22 cellular contexts compared by ENCODE assay signal in genomic region chr12:4051616-4052015, GRCh38.
DNase-seq lines count a peak whose midpoint lies in the region; ATAC-seq and TF ChIP-seq lines count a peak whose summit lies in the region.
"Had no signal": no experiment of that assay in that cellular context is flagged by ENCODE, and none has a peak within 500 bp of the region (broad histone marks: within the 10 kb centered on the region; RNA-seq: fewer than 3 reads in every experiment).

No MANE protein-coding gene starts in this region.

- no peaks in the 10 kb centered on the region for H3K9me3 Mint-ChIP-seq in activated naive CD8-positive, alpha-beta T cell treated with anti-CD3 and anti-CD28 coated beads, Interleukin-2, amount 50 U/mL, for 24 hours
- no peaks in the 10 kb centered on the region for H3K9me3 Mint-ChIP-seq in natural killer cell
- H3K9me3 Mint-ChIP-seq: CD14-positive monocyte; CD8-positive, alpha-beta T cell; GM23338 had no signal

- H3K27ac ChIP-seq in SJCRH30 (peak overlapping the region; percentile 60), A673 (ENCODE audit: low read depth, low read length, poor library complexity, severe bottlenecking) (no peak overlapping the region), esophagus squamous epithelium (no peak overlapping the region)
- H3K27ac ChIP-seq: A549, BLaER1 had no signal

- no TSS peak for BruUV-seq in A673 (replicated peaks; lab: Mats Ljungman, UMichigan)

- H3K36me3 ChIP-seq in SJCRH30 (no peaks in the 10 kb centered on the region), A673 (ENCODE audit: insufficient read depth, low read length, poor library complexity, severe bottlenecking) (no peaks in the 10 kb centered on the region), esophagus squamous epithelium (no peaks in the 10 kb centered on the region)
- H3K36me3 ChIP-seq: BLaER1 had no signal

- H3K4me1 ChIP-seq in SJCRH30 (peaks cover 37% of the 10 kb centered on the region), A673 (ENCODE audit: insufficient read depth, low read length, poor library complexity, severe bottlenecking) (no peaks in the 10 kb centered on the region), esophagus squamous epithelium (no peaks in the 10 kb centered on the region)
- H3K4me1 ChIP-seq: A549 had no signal

- H3K27me3 ChIP-seq in SJCRH30 (no peaks in the 10 kb centered on the region), A673 (replicated peaks; ENCODE audit: insufficient read depth, low read depth, low read length, poor library complexity) (peaks cover 23% of the 10 kb centered on the region), esophagus squamous epithelium (peaks cover 0 to 1% (median 0%) of the 10 kb centered on the region in 4 donors)
- H3K27me3 ChIP-seq: BLaER1 had no signal

- no peaks in the 10 kb centered on the region for H3K36me3 Mint-ChIP-seq in activated naive CD8-positive, alpha-beta T cell treated with anti-CD3 and anti-CD28 coated beads, Interleukin-2, amount 50 U/mL, for 24 hours (ENCODE audit: low read depth)
- H3K36me3 Mint-ChIP-seq in natural killer cell = no peaks in the 10 kb centered on the region
- H3K36me3 Mint-ChIP-seq: CD14-positive monocyte had no signal

- CTCF ChIA-PET in A673 (lab: Charles Lee) = no interaction called here

- peak; percentile 69 for ATAC-seq in activated naive CD8-positive, alpha-beta T cell treated with anti-CD3 and anti-CD28 coated beads, Interleukin-2, amount 50 U/mL, for 24 hours
- ATAC-seq in natural killer cell = peak; percentile 44 to 79 (median 46)
- peak; percentile 55 for ATAC-seq in stimulated activated naive CD8-positive, alpha-beta T cell treated with anti-CD3 and anti-CD28 coated beads, Interleukin-15, Interleukin-2, amounts not matched to agents 100 U/mL and 50 U/mL, for 24 hours
- ATAC-seq: A549; CD8-positive, alpha-beta T cell; GM12878; GM23338 had no signal

- POLR2A ChIA-PET in A673 (lab: Charles Lee; ENCODE audit: low non-redundant PET) = no interaction called here

- H3K4me3 ChIP-seq in SJCRH30 (no peak overlapping the region), A673 (ENCODE audit: low read depth, low read length, poor library complexity, severe bottlenecking) (no peak overlapping the region), esophagus squamous epithelium (no peak overlapping the region)
- H3K4me3 ChIP-seq: A549, BLaER1, GM12878, GM23338 had no signal

- H3K9me3 ChIP-seq in SJCRH30 (replicated peaks) (no peaks in the 10 kb centered on the region), A673 (ENCODE audit: low read depth, low read length, poor library complexity, severe bottlenecking) (no peaks in the 10 kb centered on the region), esophagus squamous epithelium (no peaks in the 10 kb centered on the region)
- H3K9me3 ChIP-seq: A549, BLaER1 had no signal

- TF ChIP-seq POLR2A in esophagus squamous epithelium (IDR thresholded peaks at IDR 0.05) = no peak

- no peak overlapping the region for H3K4me3 Mint-ChIP-seq in activated naive CD8-positive, alpha-beta T cell treated with anti-CD3 and anti-CD28 coated beads, Interleukin-2, amount 50 U/mL, for 24 hours
- no peak overlapping the region for H3K4me3 Mint-ChIP-seq in natural killer cell
- H3K4me3 Mint-ChIP-seq: CD14-positive monocyte; CD8-positive, alpha-beta T cell; GM23338 had no signal

- no peak overlapping the region for H3K27ac Mint-ChIP-seq in activated naive CD8-positive, alpha-beta T cell treated with anti-CD3 and anti-CD28 coated beads, Interleukin-2, amount 50 U/mL, for 24 hours
- H3K27ac Mint-ChIP-seq in natural killer cell = no peak overlapping the region
- H3K27ac Mint-ChIP-seq: CD14-positive monocyte; CD8-positive, alpha-beta T cell; GM23338 had no signal

- TF ChIP-seq CTCF in natural killer cell (IDR thresholded peaks at IDR 0.05) = no peak
- no peak for TF ChIP-seq CTCF in A673 (conservative IDR thresholded peaks at IDR 0.05; ENCODE audit: low read depth, low read length)
- TF ChIP-seq CTCF in esophagus squamous epithelium (IDR thresholded peaks at IDR 0.05) = no peak

- peak; percentile 17 to 59 for DNase-seq in SJCRH30
- DNase-seq in activated naive CD8-positive, alpha-beta T cell treated with anti-CD3 and anti-CD28 coated beads, Interleukin-2, amount 50 U/mL, for 24 hours = no peak
- no peak for DNase-seq in natural killer cell
- no peak for DNase-seq in stimulated activated naive CD8-positive, alpha-beta T cell treated with anti-CD3 and anti-CD28 coated beads, Interleukin-15, Interleukin-2, amounts not matched to agents 100 U/mL and 50 U/mL, for 24 hours
- DNase-seq in A673 (ENCODE audit: low spot score) = no peak
- no peak for DNase-seq in esophagus squamous epithelium (lab: John Stamatoyannopoulos, UW)
- DNase-seq in GM19240 (ENCODE audit: insufficient read length, low spot score) = no peak
- DNase-seq in A172 (ENCODE audit: low spot score) = no peak
- DNase-seq: Calu3; CD8-positive, alpha-beta T cell; DMS 273 treated with DMSO at 0.1 percent for 48 hours; DMS53; DND-41; EL; HCEC 1CT; IMR-90; KBM-7 had no signal

- no peaks in the 10 kb centered on the region for H3K27me3 Mint-ChIP-seq in activated naive CD8-positive, alpha-beta T cell treated with anti-CD3 and anti-CD28 coated beads, Interleukin-2, amount 50 U/mL, for 24 hours
- peaks cover 17 to 49% of the 10 kb centered on the region in 2 donors for H3K27me3 Mint-ChIP-seq in natural killer cell (ENCODE audit: low read depth in 2 of 2)

- intact Hi-C loops in natural killer cell (cut with micrococcal nuclease) = no loop called here
- intact Hi-C loops in A673 (cut with micrococcal nuclease; ENCODE audit: unreplicated experiment) = no loop called here
- intact Hi-C loops in esophagus squamous epithelium (cut with DNase I) = no loop called here

- peaks cover 7% of the 10 kb centered on the region for H3K4me1 Mint-ChIP-seq in activated naive CD8-positive, alpha-beta T cell treated with anti-CD3 and anti-CD28 coated beads, Interleukin-2, amount 50 U/mL, for 24 hours
- H3K4me1 Mint-ChIP-seq in natural killer cell = peaks cover 0 to 9% of the 10 kb centered on the region in 2 donors
- H3K4me1 Mint-ChIP-seq: CD14-positive monocyte had no signal

Comparison
In these comparisons a context has a peak if more than half of its experiments do, and no peak if none do; other contexts are left out.
1. DNase-seq: peak in SJCRH30 (2 of 2); none in activated naive CD8-positive, alpha-beta T cell treated with anti-CD3 and anti-CD28 coated beads, Interleukin-2, amount 50 U/mL, for 24 hours (single experiment), natural killer cell (single experiment), stimulated activated naive CD8-positive, alpha-beta T cell treated with anti-CD3 and anti-CD28 coated beads, Interleukin-15, Interleukin-2, amounts not matched to agents 100 U/mL and 50 U/mL, for 24 hours (single experiment), A673 (single experiment), esophagus squamous epithelium (single experiment), GM19240 (single experiment) and A172 (single experiment).
2. Peak in every context shown above with its lines, with median percentiles within 50 percentile points of each other: ATAC-seq.